Comparison of ENCODE assay signal across 10 cellular contexts in genomic region chr10:35453855-35454532, GRCh38.
DNase-seq lines count a peak whose midpoint lies in the region; ATAC-seq and TF ChIP-seq lines count a peak whose summit lies in the region.
"Had no signal": no experiment of that assay in that cellular context is flagged by ENCODE, and none has a peak within 500 bp of the region (broad histone marks: within the 10 kb centered on the region; RNA-seq: fewer than 3 reads in every experiment).

No MANE protein-coding gene starts in this region.

- H3K27ac Mint-ChIP-seq in nephron progenitor cell, result no peak overlapping the region

- H3K36me3 ChIP-seq in heart right ventricle (no peaks in the 10 kb centered on the region), gastrocnemius medialis (no peaks in the 10 kb centered on the region)

- no peak overlapping the region for H3K4me3 Mint-ChIP-seq in nephron progenitor cell

- 55 to 68% methylated on average over 12 of the region's 12 CpGs for WGBS in heart right ventricle, 2 donors

- H3K27me3 ChIP-seq in heart right ventricle, result no peaks in the 10 kb centered on the region
- H3K27me3 ChIP-seq in gastrocnemius medialis, result no peaks in the 10 kb centered on the region

- peaks cover 42 to 100% (median 97%) of the 10 kb centered on the region in 9 donors for H3K4me1 ChIP-seq in heart right ventricle
- H3K4me1 ChIP-seq in gastrocnemius medialis, result peaks cover 83 to 86% of the 10 kb centered on the region in 2 donors

- H3K36me3 Mint-ChIP-seq in nephron progenitor cell (ENCODE audit: low read depth), result no peaks in the 10 kb centered on the region

- no peaks in the 10 kb centered on the region for H3K27me3 Mint-ChIP-seq in nephron progenitor cell (ENCODE audit: low read depth, poor library complexity)

- ATAC-seq in heart right ventricle (peak in 7 of 8 donors; percentile 35 to 67 (median 47)), gastrocnemius medialis (peak; percentile 71 to 76), GM18858 (IDR thresholded peaks at IDR 0.05; ENCODE audit: unreplicated experiment) (no peak)

- H3K4me1 Mint-ChIP-seq in nephron progenitor cell, result peaks cover 37% of the 10 kb centered on the region

- DNase-seq in GM04503 (ENCODE audit: low read depth) (peak; percentile 16), heart right ventricle (no peak), gastrocnemius medialis (no peak), A172 (ENCODE audit: low spot score) (no peak), nephron progenitor cell (no peak)
- DNase-seq in activated CD4-positive, alpha-beta T cell treated with anti-CD3 and anti-CD28 coated beads for 1 hour, result no peak
- DNase-seq: activated naive CD4-positive, alpha-beta T cell; Calu3 had no signal

- no peak for TF ChIP-seq POLR2A in gastrocnemius medialis (IDR thresholded peaks at IDR 0.05)

- in situ Hi-C loops in gastrocnemius medialis (cut with MboI; ENCODE audit: low sequenced_read_pairs in 4 of 4), result no loop called here

- H3K9me3 Mint-ChIP-seq in nephron progenitor cell, result no peaks in the 10 kb centered on the region

- H3K9me3 ChIP-seq in heart right ventricle, result no peaks in the 10 kb centered on the region
- H3K9me3 ChIP-seq in gastrocnemius medialis, result no peaks in the 10 kb centered on the region

- peak overlapping the region; percentile 22 for H3K27ac ChIP-seq in angular gyrus (ENCODE audit: low read depth, low read length)
- H3K27ac ChIP-seq in heart right ventricle, result peak overlapping the region; percentile 27 to 95 (median 66)
- peak overlapping the region; percentile 64 to 81 (median 68) for H3K27ac ChIP-seq in gastrocnemius medialis

- H3K4me3 ChIP-seq in heart right ventricle (peak overlapping the region in 4 of 10 donors; percentile 5 to 35 (median 16)), gastrocnemius medialis (peak overlapping the region in 3 of 4 donors; percentile 16 to 37 (median 23))

- intact Hi-C loops in heart right ventricle (cut with DNase I) (loop anchor here in 1 of 10 donors (10.0 kb wide), 1 partner anchor 109 kb away; no protein-coding TSS in a partner anchor), gastrocnemius medialis (cut with DNase I; ENCODE audit: low total_unique reads) (loop anchor here (5.0 kb wide), 1 partner anchor 77 kb away; no protein-coding TSS in a partner anchor)

- TF ChIP-seq CTCF in heart right ventricle (IDR thresholded peaks at IDR 0.05), result no peak
- no peak for TF ChIP-seq CTCF in gastrocnemius medialis (IDR thresholded peaks at IDR 0.05 in 4 of 5, conservative IDR thresholded peaks at IDR 0.05 in 1 of 5)
- TF ChIP-seq CTCF in nephron progenitor cell (IDR thresholded peaks at IDR 0.05), result no peak
